ENCODE assay signal across 7 cellular contexts in genomic region chr9:74066128-74066527, GRCh38.
"Had no signal": no experiment of that assay in that cellular context is flagged by ENCODE, and none has a peak within 500 bp of the region (broad histone marks: within the 10 kb centered on the region; RNA-seq: fewer than 3 reads in every experiment).

No MANE protein-coding gene starts in this region.

- ATAC-seq: HepG2, K562 had no signal

- H3K36me3 Mint-ChIP-seq: IgD-negative memory B cell had no signal

- H3K4me3 ChIP-seq: K562 had no signal

- H3K27me3 Mint-ChIP-seq: IgD-negative memory B cell had no signal

- H3K27ac Mint-ChIP-seq: IgD-negative memory B cell had no signal

- H3K4me1 Mint-ChIP-seq: IgD-negative memory B cell had no signal

- DNase-seq: IMR-90, KBM-7, KG1 had no signal

- H3K27ac ChIP-seq: HL-60 had no signal
